ENCODE assay signal across 22 cellular contexts in genomic region chr5:58114324-58114723, GRCh38.
DNase-seq lines count a peak whose midpoint lies in the region; ATAC-seq and TF ChIP-seq lines count a peak whose summit lies in the region.
"Had no signal": no experiment of that assay in that cellular context is flagged by ENCODE, and none has a peak within 500 bp of the region (broad histone marks: within the 10 kb centered on the region; RNA-seq: fewer than 3 reads in every experiment).

No MANE protein-coding gene starts in this region.

- H3K36me3 ChIP-seq in MM.1S (replicated peaks; ENCODE audit: insufficient read depth, low read length) (no peaks in the 10 kb centered on the region), sigmoid colon (no peaks in the 10 kb centered on the region)
- H3K36me3 ChIP-seq: gastroesophageal sphincter, right atrium auricular region, transverse colon had no signal

- H3K4me2 ChIP-seq in MM.1S (ENCODE audit: low read depth, low read length) = no peak overlapping the region

- no peak for TF ChIP-seq POLR2A in sigmoid colon (IDR thresholded peaks at IDR 0.05)

- POLR2A ChIA-PET in activated CD4-positive, alpha-beta T cell treated with anti-CD3 and anti-CD28 coated beads, Interleukin-2, amount 10 ng/mL, durations not matched to agents 7 days and 5 days (lab: Charles Lee) = no interaction called here

- H3K4me1 ChIP-seq in MM.1S (ENCODE audit: low read length) = no peaks in the 10 kb centered on the region
- peaks cover 0 to 4% (median 0%) of the 10 kb centered on the region in 4 donors for H3K4me1 ChIP-seq in sigmoid colon
- H3K4me1 ChIP-seq: gastroesophageal sphincter, right atrium auricular region, transverse colon had no signal

- no peak overlapping the region for H3K27ac ChIP-seq in MM.1S (ENCODE audit: low read length)
- no peak overlapping the region for H3K27ac ChIP-seq in sigmoid colon
- H3K27ac ChIP-seq: C4-2B, gastroesophageal sphincter, right atrium auricular region, transverse colon had no signal

- DNase-seq in ELR (ENCODE audit: low read depth) = peak; percentile 94
- peak; percentile 47 for DNase-seq in RKO (ENCODE audit: low spot score)
- DNase-seq in choroid plexus epithelial cell (ENCODE audit: low read depth) = peak; percentile 36
- peak; percentile 81 for DNase-seq in renal cortical epithelial cell (ENCODE audit: low read depth)
- no peak for DNase-seq in MM.1S
- no peak for DNase-seq in activated CD4-positive, alpha-beta T cell treated with anti-CD3 and anti-CD28 coated beads, Interleukin-2, amount 10 ng/mL, durations not matched to agents 7 days and 5 days
- no peak for DNase-seq in sigmoid colon
- DNase-seq: activated CD8-positive, alpha-beta memory T cell treated with anti-CD3 and anti-CD28 coated beads for 24 hours; aorta; DMS53; effector CD4-positive, alpha-beta T cell; H9; immature natural killer cell; mesendoderm; NCI-H446; stimulated activated CD4-positive, alpha-beta T cell treated with anti-CD3 and anti-CD28 coated beads, Interleukin-2, amount 100 ng/mL, for 24 hours; transverse colon had no signal

- no peak overlapping the region for H3K9ac ChIP-seq in MM.1S (ENCODE audit: low read length)

- H3K27me3 Mint-ChIP-seq in activated CD4-positive, alpha-beta T cell treated with anti-CD3 and anti-CD28 coated beads, Interleukin-2, amount 10 ng/mL, durations not matched to agents 7 days and 5 days = peaks cover 6% of the 10 kb centered on the region

- H3K4me1 Mint-ChIP-seq in activated CD4-positive, alpha-beta T cell treated with anti-CD3 and anti-CD28 coated beads, Interleukin-2, amount 10 ng/mL, durations not matched to agents 7 days and 5 days = no peaks in the 10 kb centered on the region
- H3K4me1 Mint-ChIP-seq: H9, immature natural killer cell, neural crest cell had no signal

- TF ChIP-seq EP300 in sigmoid colon (IDR thresholded peaks at IDR 0.05) = no peak

- H3K9me3 Mint-ChIP-seq in activated CD4-positive, alpha-beta T cell treated with anti-CD3 and anti-CD28 coated beads, Interleukin-2, amount 10 ng/mL, durations not matched to agents 7 days and 5 days = no peaks in the 10 kb centered on the region
- H3K9me3 Mint-ChIP-seq: H9 had no signal

- H3K79me2 ChIP-seq in MM.1S (ENCODE audit: low read length) = no peaks in the 10 kb centered on the region

- no peaks in the 10 kb centered on the region for H4K20me1 ChIP-seq in MM.1S (ENCODE audit: insufficient read depth, low read length)

- no peak for TF ChIP-seq CTCF in choroid plexus epithelial cell (conservative IDR thresholded peaks at IDR 0.05; ENCODE audit: low read depth, low read length)
- no peak for TF ChIP-seq CTCF in MM.1S (IDR thresholded peaks at IDR 0.05; ENCODE audit: low read length)
- no peak for TF ChIP-seq CTCF in sigmoid colon (IDR thresholded peaks at IDR 0.05)

- H3K4me3 ChIP-seq in choroid plexus epithelial cell (ENCODE audit: low read depth, low read length) (no peak overlapping the region), MM.1S (ENCODE audit: low read length) (no peak overlapping the region), sigmoid colon (no peak overlapping the region)
- H3K4me3 ChIP-seq: gastroesophageal sphincter, right atrium auricular region, transverse colon had no signal

- no peak overlapping the region for H3K4me3 Mint-ChIP-seq in activated CD4-positive, alpha-beta T cell treated with anti-CD3 and anti-CD28 coated beads, Interleukin-2, amount 10 ng/mL, durations not matched to agents 7 days and 5 days
- H3K4me3 Mint-ChIP-seq: H9, immature natural killer cell, neural crest cell had no signal

- H3K9me3 ChIP-seq in MM.1S (replicated peaks; ENCODE audit: insufficient read depth, low read length) = no peaks in the 10 kb centered on the region
- H3K9me3 ChIP-seq in sigmoid colon = no peaks in the 10 kb centered on the region
- H3K9me3 ChIP-seq: gastroesophageal sphincter, right atrium auricular region, transverse colon had no signal

- intact Hi-C loops in sigmoid colon (cut with DNase I) = no loop called here

- no peaks in the 10 kb centered on the region for H3F3A ChIP-seq in MM.1S (ENCODE audit: insufficient read depth, low read length)

- no peaks in the 10 kb centered on the region for H3K27me3 ChIP-seq in MM.1S (replicated peaks; ENCODE audit: insufficient read depth, low read length)
- H3K27me3 ChIP-seq in sigmoid colon = no peaks in the 10 kb centered on the region
- H3K27me3 ChIP-seq: gastroesophageal sphincter, right atrium auricular region, transverse colon had no signal

- no peaks in the 10 kb centered on the region for H3K36me3 Mint-ChIP-seq in activated CD4-positive, alpha-beta T cell treated with anti-CD3 and anti-CD28 coated beads, Interleukin-2, amount 10 ng/mL, durations not matched to agents 7 days and 5 days (ENCODE audit: low read depth)
- H3K36me3 Mint-ChIP-seq: immature natural killer cell had no signal

- ATAC-seq in HG03159 (IDR thresholded peaks at IDR 0.05; ENCODE audit: unreplicated experiment) = no peak
- ATAC-seq: gastroesophageal sphincter had no signal

- 89 to 90% methylated on average over 3 of the region's 3 CpGs for WGBS in sigmoid colon, 2 donors

- no peak overlapping the region for H3K27ac Mint-ChIP-seq in activated CD4-positive, alpha-beta T cell treated with anti-CD3 and anti-CD28 coated beads, Interleukin-2, amount 10 ng/mL, durations not matched to agents 7 days and 5 days
- H3K27ac Mint-ChIP-seq: H9, immature natural killer cell had no signal

- H2AFZ ChIP-seq in MM.1S (ENCODE audit: low read length) = no peak overlapping the region

- CTCF ChIA-PET in activated CD4-positive, alpha-beta T cell treated with anti-CD3 and anti-CD28 coated beads, Interleukin-2, amount 10 ng/mL, durations not matched to agents 7 days and 5 days (lab: Charles Lee) = no interaction called here

- H3K9me2 ChIP-seq in MM.1S (replicated peaks; ENCODE audit: insufficient read depth, low read length) = no peaks in the 10 kb centered on the region

Comparison
In these comparisons a context has a peak if more than half of its experiments do, and no peak if none do; other contexts are left out.
1. DNase-seq: peak in ELR (single experiment), RKO (single experiment), choroid plexus epithelial cell (single experiment) and renal cortical epithelial cell (single experiment); none in MM.1S (single experiment), activated CD4-positive, alpha-beta T cell treated with anti-CD3 and anti-CD28 coated beads, Interleukin-2, amount 10 ng/mL, durations not matched to agents 7 days and 5 days (single experiment) and sigmoid colon (single experiment).